18 cellular contexts compared by ENCODE assay signal in the genomic region with DNA sequence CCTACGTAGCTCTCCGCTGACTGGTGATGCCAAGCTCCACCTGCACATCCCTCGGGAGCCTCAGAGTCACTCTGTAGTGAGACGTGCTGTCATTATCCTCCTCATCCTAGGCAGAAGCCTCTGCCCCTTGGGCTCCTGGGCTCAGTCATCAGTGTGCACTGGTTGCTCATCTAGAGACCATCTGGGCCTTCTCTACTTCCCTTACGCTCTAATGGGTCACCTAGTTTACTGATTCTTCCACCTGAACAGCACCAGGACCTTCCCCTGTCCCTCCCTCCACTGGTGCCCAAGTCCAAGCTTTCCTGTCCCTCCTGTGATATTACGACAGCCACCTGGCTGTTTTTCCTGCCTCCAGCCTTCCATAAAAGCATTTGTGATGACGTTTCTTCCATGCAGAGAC.
DNase-seq lines count a peak whose midpoint lies in the region; ATAC-seq, FAIRE-seq and TF ChIP-seq lines count a peak whose summit lies in the region.
"Had no signal": no experiment of that assay in that cellular context is flagged by ENCODE, and none has a peak within 500 bp of the region (broad histone marks: within the 10 kb centered on the region; RNA-seq: fewer than 3 reads in every experiment).

No MANE protein-coding gene starts in this region.

- no peak overlapping the region for H3K9ac ChIP-seq in IMR-90 (ENCODE audit: low read depth, low read length)

- TF ChIP-seq RAD21 in A549 (conservative IDR thresholded peaks at IDR 0.05 in 1 of 2, IDR thresholded peaks at IDR 0.05 in 1 of 2) (no peak), IMR-90 (IDR thresholded peaks at IDR 0.05; ENCODE audit: low read length) (no peak)

- no peak overlapping the region for H3K23ac ChIP-seq in IMR-90 (ENCODE audit: low read depth, low read length)

- H4K5ac ChIP-seq in IMR-90 (ENCODE audit: low read depth, low read length), result no peak overlapping the region

- peak overlapping the region; percentile 7; the same call in 1 of the 2 replicates for H3K4ac ChIP-seq in IMR-90 (ENCODE audit: low read depth, low read length)

- TF ChIP-seq POLR2A in A549 (IDR thresholded peaks at IDR 0.05; ENCODE audit: low read length) (no peak), IMR-90 (IDR thresholded peaks at IDR 0.05; ENCODE audit: low read depth, low read length) (no peak), right lobe of liver (IDR thresholded peaks at IDR 0.05) (no peak)

- H3K4me1 ChIP-seq in A549, result peaks cover 22% of the 10 kb centered on the region
- H3K4me1 ChIP-seq in IMR-90 (ENCODE audit: control insufficient read depth, insufficient read depth, low read length), result no peaks in the 10 kb centered on the region
- H3K4me1 ChIP-seq in right lobe of liver, result peaks cover 0 to 5% (median 0%) of the 10 kb centered on the region in 4 donors
- H3K4me1 ChIP-seq in left ventricle myocardium inferior, result no peaks in the 10 kb centered on the region
- H3K4me1 ChIP-seq: HAP-1, Peyer's patch had no signal

- no peak overlapping the region for H2AFZ ChIP-seq in IMR-90 (replicated peaks; ENCODE audit: low read length, poor library complexity)

- no peak overlapping the region for H3K56ac ChIP-seq in IMR-90 (ENCODE audit: extremely low read depth, insufficient read depth, low read length)

- H2BK5ac ChIP-seq in IMR-90 (ENCODE audit: low read depth, low read length, poor library complexity, severe bottlenecking), result no peak overlapping the region

- intact Hi-C loops in IMR-90 (cut with micrococcal nuclease) (no loop called here), right lobe of liver (cut with DNase I) (no loop called here), left ventricle myocardium inferior (cut with micrococcal nuclease) (no loop called here)

- 0 out of 2 replicates have a peak overlapping the region, but pooled peaks have one; percentile 1 for H2AK5ac ChIP-seq in IMR-90 (ENCODE audit: low read depth, low read length)

- H3K9me1 ChIP-seq in IMR-90 (ENCODE audit: insufficient read depth, low read length), result peaks cover 3% of the 10 kb centered on the region; the same call in 1 of the 2 replicates

- CTCF ChIA-PET in A549 (lab: Yijun Ruan, JAX), result interaction anchor here (1.2 to 1.6 kb wide), 2 partner anchors 8 to 152 kb away, joined by 3 to 4 read pairs; no protein-coding TSS in a partner anchor
- CTCF ChIA-PET in IMR-90 (lab: Yijun Ruan, JAX), result interaction anchor here (0.6 kb wide), 1 partner anchor 189 kb away, joined by 3 read pairs; no protein-coding TSS in a partner anchor

- no peak for TF ChIP-seq CTCF in A549 (IDR thresholded peaks at IDR 0.05)
- TF ChIP-seq CTCF in IMR-90 (conservative IDR thresholded peaks at IDR 0.05; ENCODE audit: low read depth, low read length), result no peak
- TF ChIP-seq CTCF in right lobe of liver (IDR thresholded peaks at IDR 0.05), result no peak
- TF ChIP-seq CTCF in left ventricle myocardium inferior (IDR thresholded peaks at IDR 0.05; ENCODE audit: borderline replicate concordance), result no peak

- no peaks in the 10 kb centered on the region for H3K79me1 ChIP-seq in IMR-90 (ENCODE audit: low read depth in 1 of 2, low read length in 2 of 2)

- no peak overlapping the region for H2BK15ac ChIP-seq in IMR-90 (ENCODE audit: low read depth, low read length)

- H2BK20ac ChIP-seq in IMR-90 (ENCODE audit: low read depth, low read length), result no peak overlapping the region

- no peak overlapping the region for H3K4me3 ChIP-seq in A549
- H3K4me3 ChIP-seq in IMR-90 (ENCODE audit: insufficient read depth, low read depth, low read length), result no peak overlapping the region
- H3K4me3 ChIP-seq in right lobe of liver, result no peak overlapping the region
- no peak overlapping the region for H3K4me3 ChIP-seq in left ventricle myocardium inferior
- H3K4me3 ChIP-seq: HAP-1, Peyer's patch, SK-N-MC had no signal

- in situ Hi-C loops in IMR-90 (cut with MboI; ENCODE audit: low sequenced_read_pairs), result no loop called here

- H3K27me3 ChIP-seq in IMR-90 (ENCODE audit: control insufficient read depth, insufficient read depth, low read length) (no peaks in the 10 kb centered on the region), right lobe of liver (no peaks in the 10 kb centered on the region), left ventricle myocardium inferior (ENCODE audit: low read depth) (peaks cover under 1% of the 10 kb centered on the region)
- H3K27me3 ChIP-seq: Peyer's patch had no signal

- no peak overlapping the region for H4K8ac ChIP-seq in IMR-90 (ENCODE audit: low read depth in 2 of 2, low read length in 2 of 2)

- peak overlapping the region; percentile 49 to 58; a peak in 4 of 6 replicates for H3K27ac ChIP-seq in A549
- H3K27ac ChIP-seq in IMR-90 (ENCODE audit: insufficient read depth, low read length), result no peak overlapping the region
- no peak overlapping the region for H3K27ac ChIP-seq in right lobe of liver
- no peak overlapping the region for H3K27ac ChIP-seq in left ventricle myocardium inferior (replicated peaks)
- H3K27ac ChIP-seq: Peyer's patch, SK-N-MC had no signal

- no peak overlapping the region for H3K14ac ChIP-seq in IMR-90 (replicated peaks; ENCODE audit: low read depth, low read length)

- DNase-seq in A549 (ENCODE audit: low read depth in 1 of 2, low spot score in 1 of 2) (no peak), IMR-90 (no peak), cerebellar cortex (ENCODE audit: low spot score) (peak; percentile 98), right lobe of liver (peak in 1 of 3 donors; percentile 71), DMS114 treated with DMSO at 0.1 percent for 48 hours (lab: John Stamatoyannopoulos, UW; ENCODE audit: unreplicated experiment) (no peak), NCI-H774 (lab: John Stamatoyannopoulos, UW) (no peak), AG20443 (ENCODE audit: low spot score) (no peak), left ventricle myocardium inferior (no peak)
- DNase-seq: AML-193, COR-L47, DMS79 treated with DMSO at 0.1 percent for 48 hours, NCI-H1105 treated with DMSO at 0.1 percent for 48 hours, NCI-H1930, Right ventricle myocardium superior had no signal

- FAIRE-seq in A549 (lab: Jason Lieb, UNC), result no peak
- FAIRE-seq: G401.6 had no signal

- H3K18ac ChIP-seq in IMR-90 (ENCODE audit: low read depth, low read length), result no peak overlapping the region

- POLR2A ChIA-PET in A549 (lab: Yijun Ruan, JAX), result no interaction called here
- POLR2A ChIA-PET in IMR-90 (lab: Charles Lee; ENCODE audit: unreplicated experiment), result no interaction called here

- no peak for TF ChIP-seq EP300 in A549 (IDR thresholded peaks at IDR 0.05)

- H2AK9ac ChIP-seq in IMR-90 (replicated peaks; ENCODE audit: low read depth, low read length, poor library complexity), result no peak overlapping the region

- H3K9me3 ChIP-seq in A549 (peaks cover 4% of the 10 kb centered on the region; the same call in 1 of the 3 replicates), IMR-90 (ENCODE audit: control insufficient read depth, insufficient read depth, low read length) (no peaks in the 10 kb centered on the region; the same call in 1 of the 2 replicates), right lobe of liver (no peaks in the 10 kb centered on the region), left ventricle myocardium inferior (replicated peaks) (no peaks in the 10 kb centered on the region)
- H3K9me3 ChIP-seq: HAP-1, Peyer's patch had no signal

- H3K4me2 ChIP-seq in A549 (no peak overlapping the region), IMR-90 (ENCODE audit: low read depth, low read length) (no peak overlapping the region)

- no peaks in the 10 kb centered on the region for H4K20me1 ChIP-seq in IMR-90 (ENCODE audit: insufficient read depth, low read length)

- H3K36me3 ChIP-seq in IMR-90 (ENCODE audit: control insufficient read depth, insufficient read depth, low read length), result no peaks in the 10 kb centered on the region
- H3K36me3 ChIP-seq in right lobe of liver, result no peaks in the 10 kb centered on the region
- no peaks in the 10 kb centered on the region for H3K36me3 ChIP-seq in left ventricle myocardium inferior
- H3K36me3 ChIP-seq: HAP-1, Peyer's patch had no signal

- no peak overlapping the region for H4K91ac ChIP-seq in IMR-90 (ENCODE audit: insufficient read depth, low read depth, low read length)

- H2BK120ac ChIP-seq in IMR-90 (ENCODE audit: low read depth, low read length), result no peak overlapping the region

- ATAC-seq in A549 (no peak), IMR-90 (ENCODE audit: low read depth) (no peak), right lobe of liver (peak; percentile 45 to 79 (median 66))

- dilution Hi-C loops in IMR-90 (cut with HindIII; ENCODE audit: low sequenced_read_pairs, unreplicated experiment), result no loop called here

- BruUV-seq in IMR-90 (replicated peaks; lab: Mats Ljungman, UMichigan), result no TSS peak

- 86% methylated on average over 7 of the region's 7 CpGs for WGBS in A549 (ENCODE audit: missing lambda C conversion rate)
- 90% methylated on average over 4 of the region's 7 CpGs; no CpG with 5 or more reads in 1 of the 2 experiments for WGBS in IMR-90 (ENCODE audit: extremely low coverage in 2 of 2, insufficient read length in 1 of 2), 2 experiments
- WGBS in right lobe of liver (ENCODE audit: insufficient coverage, low coverage, low lambda C conversion rate, missing lambda C conversion rate), result 66% methylated on average over 6 of the region's 7 CpGs

TF ChIP-seq in A549, 52 proteins besides CTCF, POLR2A, EP300 and RAD21 (continues in another document):
- TF ChIP-seq ESRRA (IDR thresholded peaks at IDR 0.05; ENCODE audit: borderline replicate concordance, low read length), result no peak
- no peak for TF ChIP-seq EHMT2 (IDR thresholded peaks at IDR 0.05; ENCODE audit: low read depth)
- TF ChIP-seq FOSB (CRISPR knock-in tag; IDR thresholded peaks at IDR 0.05), result no peak
- TF ChIP-seq HEYL (CRISPR knock-in tag; IDR thresholded peaks at IDR 0.05), result no peak
- no peak for TF ChIP-seq ZSCAN20 (CRISPR knock-in tag; IDR thresholded peaks at IDR 0.05)
- no peak for TF ChIP-seq MAFK (IDR thresholded peaks at IDR 0.05; ENCODE audit: partially characterized antibody)
- TF ChIP-seq HES2 (IDR thresholded peaks at IDR 0.05), result no peak
- no peak for TF ChIP-seq ZC3H11A (IDR thresholded peaks at IDR 0.05)

TF ChIP-seq in IMR-90, 13 proteins besides CTCF, POLR2A, EP300 and RAD21:
- TF ChIP-seq MAFK (IDR thresholded peaks at IDR 0.05; ENCODE audit: low read depth, low read length), result no peak
TF ChIP-seq in IMR-90: peak in this region for 0.

Comparison
In these comparisons a context has a peak if more than half of its experiments do, and no peak if none do; other contexts are left out.
1. ATAC-seq: peak in right lobe of liver (4 of 4); none in A549 (0 of 2) and IMR-90 (single experiment).
2. H3K27ac ChIP-seq: peak in A549 (2 of 2); none in IMR-90 (single experiment), right lobe of liver (0 of 3) and left ventricle myocardium inferior (single experiment).